In genomic region chrX:110042521-110042920, GRCh38 we compare ENCODE assay signal across 17 cellular contexts. TPM values are rescaled to one million over a fixed set of nuclear protein-coding genes. Genes with fewer than 3 reads are reported as not detected.
DNase-seq lines count a peak whose midpoint lies in the region; ATAC-seq and TF ChIP-seq lines count a peak whose summit lies in the region.
"Had no signal": no experiment of that assay in that cellular context is flagged by ENCODE, and none has a peak within 500 bp of the region (broad histone marks: within the 10 kb centered on the region; RNA-seq: fewer than 3 reads in every experiment).

No MANE protein-coding gene starts in this region.

- H3K9me3 ChIP-seq in PC-9 (ENCODE audit: insufficient read depth, low read depth) = no peaks in the 10 kb centered on the region

- intact Hi-C loops in PC-9 (cut with micrococcal nuclease; ENCODE audit: unreplicated experiment) = no loop called here

- no peak for ATAC-seq in GM21529 (IDR thresholded peaks at IDR 0.05; ENCODE audit: unreplicated experiment)
- ATAC-seq: activated naive CD8-positive, alpha-beta T cell treated with anti-CD3 and anti-CD28 coated beads, Interleukin-2, amount 50 U/mL, for 24 hours; CD8-positive, alpha-beta T cell had no signal

- H3K9me2 ChIP-seq in PC-9 (ENCODE audit: insufficient read depth) = no peaks in the 10 kb centered on the region

- H3K4me2 ChIP-seq in PC-9 = no peak overlapping the region

- H3F3A ChIP-seq in PC-9 (ENCODE audit: insufficient read depth, low read depth) = no peaks in the 10 kb centered on the region

- BruUV-seq in PC-9 (replicated peaks; lab: Mats Ljungman, UMichigan) = no TSS peak

- peaks cover 3% of the 10 kb centered on the region for H3K27me3 ChIP-seq in HL-60 (ENCODE audit: insufficient read depth, poor library complexity, severe bottlenecking)
- H3K27me3 ChIP-seq in PC-9 (ENCODE audit: insufficient read depth, low read depth) = no peaks in the 10 kb centered on the region

- no peak overlapping the region for H3K4me3 ChIP-seq in HL-60 (replicated peaks; ENCODE audit: insufficient read depth, low read length)
- H3K4me3 ChIP-seq in fibroblast of villous mesenchyme (ENCODE audit: low read depth, low read length) = no peak overlapping the region
- no peak overlapping the region for H3K4me3 ChIP-seq in PC-9
- H3K4me3 ChIP-seq: dorsolateral prefrontal cortex had no signal

- no peaks in the 10 kb centered on the region for H4K20me1 ChIP-seq in PC-9 (ENCODE audit: insufficient read depth)

- TF ChIP-seq CTCF in HL-60 (IDR thresholded peaks at IDR 0.05; ENCODE audit: insufficient read depth, low read length) = no peak
- TF ChIP-seq CTCF in fibroblast of villous mesenchyme (IDR thresholded peaks at IDR 0.05; ENCODE audit: insufficient read depth, low read depth, low read length) = no peak
- TF ChIP-seq CTCF in PC-9 (conservative IDR thresholded peaks at IDR 0.05) = no peak

- H2AFZ ChIP-seq in PC-9 = no peak overlapping the region

- H3K79me2 ChIP-seq in PC-9 (ENCODE audit: low read depth) = peaks cover 34% of the 10 kb centered on the region

- CTCF ChIA-PET in PC-9 (lab: Charles Lee) = interaction anchor here (0.6 kb wide), 1 partner anchor 105 kb away, joined by 3 read pairs; no protein-coding TSS in a partner anchor

- H3K27ac ChIP-seq in HL-60 (replicated peaks) (peak overlapping the region; percentile 35), PC-9 (no peak overlapping the region)
- H3K27ac ChIP-seq: dorsolateral prefrontal cortex had no signal

- POLR2A ChIA-PET in PC-9 (lab: Charles Lee; ENCODE audit: unreplicated experiment) = no interaction called here

- no peaks in the 10 kb centered on the region for H3K36me3 ChIP-seq in PC-9 (ENCODE audit: low read depth)

- DNase-seq in AML-193 (lab: John Stamatoyannopoulos, UW) (peak; percentile 11 to 28), HL-60 (ENCODE audit: low read depth in 1 of 2, low spot score in 1 of 2) (no peak), OCI-M1 (lab: John Stamatoyannopoulos, UW) (peak; percentile 38), fibroblast of villous mesenchyme (ENCODE audit: low read depth) (peak; percentile 39), activated gamma-delta T cell treated with Interleukin-2 at 50 U/mL for 16 hours (no peak), PC-9 (no peak), foreskin melanocyte (no peak)
- DNase-seq: activated CD4-positive, alpha-beta T cell treated with anti-CD3 and anti-CD28 coated beads, Interleukin-2, amount 10 ng/mL, durations not matched to agents 24 days and 14 days; activated naive CD8-positive, alpha-beta T cell treated with anti-CD3 and anti-CD28 coated beads, Interleukin-2, amount 50 U/mL, for 24 hours; CD8-positive, alpha-beta T cell; dorsolateral prefrontal cortex; NCI-H1694; NCI-H226; occipital lobe; retina; stimulated activated CD4-positive, alpha-beta T cell treated with anti-CD3 and anti-CD28 coated beads, Interleukin-12 subunit alpha, Interleukin-12 subunit beta, amount 100 ng/mL, for 4 hours had no signal

- peaks cover 9% of the 10 kb centered on the region; the same call in 1 of the 2 replicates for H3K4me1 ChIP-seq in PC-9 (replicated peaks; ENCODE audit: insufficient read depth)

RNA-seq across cellular contexts. Expression of gene TMEM164, which starts 39.6 kb away (rescaled TPM):
- 11.7 and 12.2 TPM in 2 replicates for total RNA-seq in fibroblast of villous mesenchyme
- total RNA-seq in PC-9 (2021) = 44.5 and 53.1 TPM in 2 replicates

Comparison
In these comparisons a context has a peak if more than half of its experiments do, and no peak if none do; other contexts are left out.
1. DNase-seq: peak in AML-193 (2 of 2), OCI-M1 (single experiment) and fibroblast of villous mesenchyme (single experiment); none in HL-60 (0 of 2), activated gamma-delta T cell treated with Interleukin-2 at 50 U/mL for 16 hours (single experiment), PC-9 (0 of 2) and foreskin melanocyte (single experiment).